19 cellular contexts compared by ENCODE assay signal in genomic region chr3:128706171-128706570, GRCh38.
"Had no signal": no experiment of that assay in that cellular context is flagged by ENCODE, and none has a peak within 500 bp of the region (broad histone marks: within the 10 kb centered on the region; RNA-seq: fewer than 3 reads in every experiment).

No MANE protein-coding gene starts in this region.

- H3K4me3 ChIP-seq: esophagus squamous epithelium, mucosa of descending colon, psoas muscle, right lobe of liver, suprapubic skin, thyroid gland, upper lobe of left lung, uterus had no signal

- H3K9me3 Mint-ChIP-seq: effector memory CD8-positive, alpha-beta T cell; naive thymus-derived CD8-positive, alpha-beta T cell; stimulated activated effector memory CD8-positive, alpha-beta T cell treated with anti-CD3 and anti-CD28 coated beads, Interleukin-12 subunit alpha, Interleukin-12 subunit beta, amount 100 ng/mL, for 72 hours had no signal

- H3K36me3 Mint-ChIP-seq: naive thymus-derived CD8-positive, alpha-beta T cell; stimulated activated effector memory CD8-positive, alpha-beta T cell treated with anti-CD3 and anti-CD28 coated beads, Interleukin-12 subunit alpha, Interleukin-12 subunit beta, amount 100 ng/mL, for 72 hours had no signal

- H3K27me3 ChIP-seq: esophagus squamous epithelium, neutrophil, right lobe of liver, suprapubic skin, thyroid gland, upper lobe of left lung, uterus had no signal

- H3K27me3 Mint-ChIP-seq: effector memory CD8-positive, alpha-beta T cell; naive thymus-derived CD8-positive, alpha-beta T cell had no signal

- H3K4me1 Mint-ChIP-seq: naive thymus-derived CD8-positive, alpha-beta T cell; stimulated activated effector memory CD8-positive, alpha-beta T cell treated with anti-CD3 and anti-CD28 coated beads, Interleukin-12 subunit alpha, Interleukin-12 subunit beta, amount 100 ng/mL, for 72 hours had no signal

- H3K27ac ChIP-seq: esophagus squamous epithelium, psoas muscle, right lobe of liver, suprapubic skin, thyroid gland, upper lobe of left lung, uterus had no signal

- H3K27ac Mint-ChIP-seq: effector memory CD8-positive, alpha-beta T cell; stimulated activated effector memory CD8-positive, alpha-beta T cell treated with anti-CD3 and anti-CD28 coated beads, Interleukin-12 subunit alpha, Interleukin-12 subunit beta, amount 100 ng/mL, for 72 hours had no signal

- H3K9me3 ChIP-seq: esophagus squamous epithelium, mucosa of descending colon, neutrophil, psoas muscle, right lobe of liver, suprapubic skin, thyroid gland, upper lobe of left lung, uterus had no signal

- ATAC-seq: effector memory CD8-positive, alpha-beta T cell; left lobe of liver; mucosa of descending colon; naive thymus-derived CD8-positive, alpha-beta T cell; psoas muscle; stimulated activated effector memory CD8-positive, alpha-beta T cell treated with anti-CD3 and anti-CD28 coated beads, Interleukin-12 subunit alpha, Interleukin-12 subunit beta, amount 100 ng/mL, for 72 hours; stimulated activated naive CD8-positive, alpha-beta T cell treated with anti-CD3 and anti-CD28 coated beads, Interleukin-15, Interleukin-2, amounts not matched to agents 100 U/mL and 50 U/mL, for 24 hours had no signal

- H3K4me3 Mint-ChIP-seq: effector memory CD8-positive, alpha-beta T cell; naive thymus-derived CD8-positive, alpha-beta T cell; stimulated activated effector memory CD8-positive, alpha-beta T cell treated with anti-CD3 and anti-CD28 coated beads, Interleukin-12 subunit alpha, Interleukin-12 subunit beta, amount 100 ng/mL, for 72 hours had no signal

- DNase-seq: effector memory CD8-positive, alpha-beta T cell; esophagus squamous epithelium; foreskin fibroblast; hippocampal formation; mucosa of descending colon; naive thymus-derived CD8-positive, alpha-beta T cell; psoas muscle; retina; right lobe of liver; stimulated activated CD4-positive, alpha-beta T cell treated with anti-CD3 and anti-CD28 coated beads, Interleukin-4, amount 100 ng/mL, for 1 hour; stimulated activated CD8-positive, alpha-beta memory T cell treated with anti-CD3 and anti-CD28 coated beads, Interleukin-4, amount 100 ng/mL, for 48 hours; stimulated activated naive CD8-positive, alpha-beta T cell treated with anti-CD3 and anti-CD28 coated beads, Interleukin-15, Interleukin-2, amounts not matched to agents 100 U/mL and 50 U/mL, for 24 hours; upper lobe of left lung; uterus had no signal

- H3K36me3 ChIP-seq: esophagus squamous epithelium, neutrophil, right lobe of liver, suprapubic skin, thyroid gland, upper lobe of left lung, uterus had no signal

- H3K4me1 ChIP-seq: uterus had no signal
